ENCODE assay signal across 14 cellular contexts in the genomic region with DNA sequence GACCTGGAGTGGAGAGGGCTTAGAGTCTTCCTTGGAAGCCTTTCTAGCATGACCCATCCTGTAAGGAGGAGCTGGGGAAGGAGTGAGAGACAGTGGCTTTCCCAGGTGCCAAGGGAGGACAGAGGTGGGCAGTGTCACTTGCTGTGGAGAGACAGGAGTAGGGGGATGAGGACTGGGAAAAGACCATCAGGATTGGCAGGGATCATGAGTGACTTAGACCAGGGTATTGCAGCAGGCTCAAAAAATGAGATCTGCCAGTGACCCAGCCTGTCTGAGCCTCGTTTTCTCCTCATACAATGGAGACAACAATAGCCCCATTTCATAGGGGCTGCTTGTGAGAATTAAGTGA. TPM values are rescaled to one million over a fixed set of nuclear protein-coding genes. Genes with fewer than 3 reads are reported as not detected.
A peak's percentile ranks its signal among the peaks of the same experiment; 100 is the strongest.
DNase-seq lines count a peak whose midpoint lies in the region; ATAC-seq, FAIRE-seq and TF ChIP-seq lines count a peak whose summit lies in the region.
"Had no signal": no experiment of that assay in that cellular context is flagged by ENCODE, and none has a peak within 500 bp of the region (broad histone marks: within the 10 kb centered on the region; RNA-seq: fewer than 3 reads in every experiment).

No MANE protein-coding gene starts in this region.

- H2BK120ac ChIP-seq in IMR-90 (ENCODE audit: low read depth, low read length), result no peak overlapping the region

- H4K20me1 ChIP-seq in IMR-90 (ENCODE audit: insufficient read depth, low read length) (no peaks in the 10 kb centered on the region), astrocyte (ENCODE audit: insufficient read depth, low read length) (no peaks in the 10 kb centered on the region), GM23338 (replicated peaks; ENCODE audit: insufficient read depth) (no peaks in the 10 kb centered on the region)

- H3K36me3 ChIP-seq in IMR-90 (ENCODE audit: control insufficient read depth, insufficient read depth, low read length) (no peaks in the 10 kb centered on the region), astrocyte (ENCODE audit: insufficient read depth, low read length) (no peaks in the 10 kb centered on the region), lung (ENCODE audit: control insufficient read depth in 2 of 2, insufficient read depth in 2 of 2, low read length in 2 of 2) (no peaks in the 10 kb centered on the region), GM23338 (ENCODE audit: insufficient read depth) (no peaks in the 10 kb centered on the region)

- POLR2A ChIA-PET in IMR-90 (lab: Charles Lee; ENCODE audit: unreplicated experiment), result no interaction called here
- POLR2A ChIA-PET in WTC11 (lab: Charles Lee), result no interaction called here

- TF ChIP-seq POLR2A in IMR-90 (IDR thresholded peaks at IDR 0.05; ENCODE audit: low read depth, low read length), result no peak

- TF ChIP-seq CTCF in IMR-90 (conservative IDR thresholded peaks at IDR 0.05; ENCODE audit: low read depth, low read length), result no peak
- TF ChIP-seq CTCF in astrocyte (IDR thresholded peaks at IDR 0.05; ENCODE audit: insufficient read depth, low read depth, low read length), result no peak
- no peak for TF ChIP-seq CTCF in lung (IDR thresholded peaks at IDR 0.05; ENCODE audit: control extremely low read depth, extremely low read depth)
- no peak for TF ChIP-seq CTCF in WTC11 (IDR thresholded peaks at IDR 0.05)
- no peak for TF ChIP-seq CTCF in foreskin fibroblast (IDR thresholded peaks at IDR 0.05; ENCODE audit: low read depth, low read length)
- TF ChIP-seq CTCF in GM23338 (conservative IDR thresholded peaks at IDR 0.05; ENCODE audit: low read depth in 2 of 2), result no peak

- no TSS peak for BruUV-seq in IMR-90 (replicated peaks; lab: Mats Ljungman, UMichigan)

- no peak overlapping the region for H2AK9ac ChIP-seq in IMR-90 (replicated peaks; ENCODE audit: low read depth, low read length, poor library complexity)

- CTCF ChIA-PET in IMR-90 (lab: Yijun Ruan, JAX) (interaction anchor here (0.8 to 1.0 kb wide), 3 partner anchors 12 to 15 kb away, joined by 3 to 4 read pairs (median 3); no protein-coding TSS in a partner anchor), WTC11 (lab: Charles Lee) (interaction anchor here (0.8 to 5.5 kb wide), 8 partner anchors 14 to 112 kb away, joined by 3 to 77 read pairs (median 10); no protein-coding TSS in a partner anchor)

- H3K27me3 Mint-ChIP-seq in astrocyte (ENCODE audit: low read depth, unreplicated experiment), result peaks cover 50% of the 10 kb centered on the region
- H3K27me3 Mint-ChIP-seq in WTC11 (ENCODE audit: low read depth), result peaks cover 24% of the 10 kb centered on the region
- H3K27me3 Mint-ChIP-seq in GM23338 (ENCODE audit: insufficient read depth, low read depth, poor library complexity), result peaks cover 50% of the 10 kb centered on the region

- no peak overlapping the region for H3K27ac ChIP-seq in IMR-90 (ENCODE audit: insufficient read depth, low read length)
- H3K27ac ChIP-seq in astrocyte (ENCODE audit: low read depth, low read length), result no peak overlapping the region
- peak overlapping the region; percentile 9 to 93 for H3K27ac ChIP-seq in lung (ENCODE audit: low read depth in 1 of 2, low read length in 1 of 2)
- H3K27ac ChIP-seq in temporal lobe (ENCODE audit: low read depth, low read length), result peak overlapping the region; percentile 45
- no peak overlapping the region for H3K27ac ChIP-seq in GM23338 (ENCODE audit: low read depth)

- no peak overlapping the region for H4K8ac ChIP-seq in IMR-90 (ENCODE audit: low read depth in 2 of 2, low read length in 2 of 2)

- H3K4me1 ChIP-seq in IMR-90 (ENCODE audit: control insufficient read depth, insufficient read depth, low read length), result peaks cover 18% of the 10 kb centered on the region; the same call in 1 of the 2 replicates
- peaks cover 2% of the 10 kb centered on the region for H3K4me1 ChIP-seq in astrocyte (ENCODE audit: insufficient read depth, low read length)
- peaks cover 10 to 12% of the 10 kb centered on the region in 2 donors for H3K4me1 ChIP-seq in lung (ENCODE audit: control insufficient read depth in 2 of 2, insufficient read depth in 2 of 2, low read length in 2 of 2)
- peaks cover 11% of the 10 kb centered on the region for H3K4me1 ChIP-seq in GM23338 (ENCODE audit: insufficient read depth)

- intact Hi-C loops in IMR-90 (cut with micrococcal nuclease), result no loop called here

- H2BK20ac ChIP-seq in IMR-90 (ENCODE audit: low read depth, low read length), result peak overlapping the region; percentile 5; the same call in 1 of the 2 replicates

- H3K4me1 Mint-ChIP-seq in astrocyte (ENCODE audit: low read depth, unreplicated experiment) (peaks cover 3% of the 10 kb centered on the region), WTC11 (peaks cover 21% of the 10 kb centered on the region), GM23338 (peaks cover 11% of the 10 kb centered on the region)

- H3K36me3 Mint-ChIP-seq in astrocyte (ENCODE audit: low read depth, unreplicated experiment), result peaks cover 2% of the 10 kb centered on the region
- no peaks in the 10 kb centered on the region for H3K36me3 Mint-ChIP-seq in WTC11
- H3K36me3 Mint-ChIP-seq in GM23338 (ENCODE audit: low read depth), result peaks cover 2% of the 10 kb centered on the region; the same call in 1 of the 3 replicates

- H3K4ac ChIP-seq in IMR-90 (ENCODE audit: low read depth, low read length), result 0 out of 2 replicates have a peak overlapping the region, but pooled peaks have one; percentile 32

- H2AFZ ChIP-seq in IMR-90 (replicated peaks; ENCODE audit: low read length, poor library complexity), result no peak overlapping the region
- H2AFZ ChIP-seq in astrocyte (ENCODE audit: low read depth, low read length), result no peak overlapping the region
- no peak overlapping the region for H2AFZ ChIP-seq in GM23338

- peak overlapping the region; percentile 84; the same call in 1 of the 2 replicates for H3K23ac ChIP-seq in IMR-90 (ENCODE audit: low read depth, low read length)

- in situ Hi-C loops in IMR-90 (cut with MboI; ENCODE audit: low sequenced_read_pairs), result no loop called here

- DNase-seq in IMR-90 (no peak), astrocyte (ENCODE audit: low read depth) (no peak), lung (ENCODE audit: low spot score) (no peak), WTC11 (ENCODE audit: low spot score) (no peak), SHP77 (lab: John Stamatoyannopoulos, UW) (no peak), foreskin fibroblast (no peak), GM23338 (ENCODE audit: low spot score) (no peak)
- DNase-seq: AML-193; cerebellar nuclear complex; COR-L47; left colon; stimulated activated CD4-positive, alpha-beta T cell treated with anti-CD3 and anti-CD28 coated beads, Interleukin-2, amount 100 ng/mL, for 48 hours had no signal

- no peak overlapping the region for H3K56ac ChIP-seq in IMR-90 (ENCODE audit: extremely low read depth, insufficient read depth, low read length)

- H3K9ac ChIP-seq in IMR-90 (ENCODE audit: low read depth, low read length) (no peak overlapping the region), astrocyte (ENCODE audit: low read length) (no peak overlapping the region)

- no peak overlapping the region; the same call in 1 of the 2 replicates for H3K18ac ChIP-seq in IMR-90 (ENCODE audit: low read depth, low read length)

- no peak overlapping the region for H2BK5ac ChIP-seq in IMR-90 (ENCODE audit: low read depth, low read length, poor library complexity, severe bottlenecking)

- dilution Hi-C loops in IMR-90 (cut with HindIII; ENCODE audit: low sequenced_read_pairs, unreplicated experiment), result no loop called here

- no peak overlapping the region; the same call in 1 of the 2 replicates for H4K91ac ChIP-seq in IMR-90 (ENCODE audit: insufficient read depth, low read depth, low read length)

- ATAC-seq in IMR-90 (ENCODE audit: low read depth), result no peak
- no peak for ATAC-seq in lung (ENCODE audit: insufficient read depth, low FRiP score)
- ATAC-seq in WTC11, result no peak
- ATAC-seq in GM23338, result no peak
- ATAC-seq: left colon had no signal

- H3K4me2 ChIP-seq in IMR-90 (ENCODE audit: low read depth, low read length) (no peak overlapping the region), astrocyte (ENCODE audit: low read length) (no peak overlapping the region), GM23338 (no peak overlapping the region)

- peak overlapping the region; percentile 42 for H3K4me3 Mint-ChIP-seq in astrocyte (ENCODE audit: unreplicated experiment)
- H3K4me3 Mint-ChIP-seq in WTC11, result no peak overlapping the region
- no peak overlapping the region for H3K4me3 Mint-ChIP-seq in GM23338

- 0 out of 2 replicates have a peak overlapping the region, but pooled peaks have one; percentile 36 for H3K14ac ChIP-seq in IMR-90 (replicated peaks; ENCODE audit: low read depth, low read length)

- no peaks in the 10 kb centered on the region for H3K9me1 ChIP-seq in IMR-90 (ENCODE audit: insufficient read depth, low read length)

- FAIRE-seq in astrocyte (lab: Jason Lieb, UNC), result no peak

- no peak for TF ChIP-seq RAD21 in IMR-90 (IDR thresholded peaks at IDR 0.05; ENCODE audit: low read length)

- H2BK15ac ChIP-seq in IMR-90 (ENCODE audit: low read depth, low read length), result peak overlapping the region; percentile 15; the same call in 1 of the 3 replicates

- 0 out of 4 replicates have a peak, but pooled peaks cover 0 to 3% of the 10 kb centered on the region in 2 experiments for H3K79me1 ChIP-seq in IMR-90 (ENCODE audit: low read depth in 1 of 2, low read length in 2 of 2)

- H4K5ac ChIP-seq in IMR-90 (ENCODE audit: low read depth, low read length), result no peak overlapping the region

- peak overlapping the region; percentile 2; the same call in 1 of the 2 replicates for H2AK5ac ChIP-seq in IMR-90 (ENCODE audit: low read depth, low read length)

- H3K27ac Mint-ChIP-seq in astrocyte (ENCODE audit: unreplicated experiment) (no peak overlapping the region), WTC11 (no peak overlapping the region), GM23338 (no peak overlapping the region)

- no peaks in the 10 kb centered on the region; the same call in 1 of the 2 replicates for H3F3A ChIP-seq in GM23338 (replicated peaks; ENCODE audit: low read depth)

- H3K4me3 ChIP-seq in IMR-90 (ENCODE audit: insufficient read depth, low read depth, low read length) (no peak overlapping the region), astrocyte (ENCODE audit: insufficient read depth, low read depth, low read length) (no peak overlapping the region), lung (no peak overlapping the region), foreskin fibroblast (ENCODE audit: low read depth in 1 of 2, low read length in 2 of 2) (no peak overlapping the region), GM23338 (no peak overlapping the region)

- H3K9me3 ChIP-seq in IMR-90 (ENCODE audit: control insufficient read depth, insufficient read depth, low read length) (no peaks in the 10 kb centered on the region), astrocyte (ENCODE audit: insufficient read depth, low read depth, low read length) (no peaks in the 10 kb centered on the region), lung (ENCODE audit: control insufficient read depth in 2 of 2, insufficient read depth in 1 of 2, low read length in 1 of 2) (no peaks in the 10 kb centered on the region)

- H3K9me2 ChIP-seq in GM23338 (ENCODE audit: insufficient read depth), result no peaks in the 10 kb centered on the region

- no CpG with 5 or more reads among the region's 1 CpG for WGBS in IMR-90 (ENCODE audit: extremely low coverage in 2 of 2, insufficient read length in 1 of 2), 2 experiments
- WGBS in lung, 2 donors, result 83 to 85% methylated on average over 1 of the region's 1 CpG

- H3K9me3 Mint-ChIP-seq in astrocyte (ENCODE audit: unreplicated experiment), result peaks cover 4% of the 10 kb centered on the region
- no peaks in the 10 kb centered on the region for H3K9me3 Mint-ChIP-seq in WTC11
- 0 out of 3 replicates have a peak, but pooled peaks cover under 1% of the 10 kb centered on the region for H3K9me3 Mint-ChIP-seq in GM23338

- H3K27me3 ChIP-seq in IMR-90 (ENCODE audit: control insufficient read depth, insufficient read depth, low read length) (peaks cover 23% of the 10 kb centered on the region), astrocyte (ENCODE audit: insufficient read depth, low read length) (peaks cover 62% of the 10 kb centered on the region), lung (ENCODE audit: control insufficient read depth, insufficient read depth) (no peaks in the 10 kb centered on the region), GM23338 (ENCODE audit: insufficient read depth) (peaks cover 79% of the 10 kb centered on the region)

- H3K79me2 ChIP-seq in astrocyte (ENCODE audit: insufficient read depth, low read length) (no peaks in the 10 kb centered on the region), GM23338 (replicated peaks; ENCODE audit: insufficient read depth) (no peaks in the 10 kb centered on the region)

RNA-seq across cellular contexts. Expression of gene TMOD1, which starts 2.4 kb away (rescaled TPM):
- total RNA-seq in IMR-90 (2012; rRNA removed), result 0.18 and 0.28 TPM in 2 replicates
- polyA plus RNA-seq in IMR-90 (2012; rRNA removed), result 0.19 and 0.38 TPM in 2 replicates
- 0.16 and 0.26 TPM in 2 replicates for polyA plus RNA-seq in IMR-90 (2012; cell fraction: cytosol; rRNA removed)
- 0.10 and 0.66 TPM in 2 replicates for polyA plus RNA-seq in IMR-90 (2012; cell fraction: nucleus; rRNA removed; ENCODE audit: low replicate concordance)
- 0.24 and 0.48 TPM in 2 replicates for total RNA-seq in astrocyte
- total RNA-seq in lung, result 1 to 10 TPM; 2.4 to 7.8 TPM
- 1 to 10 TPM; 2.7 to 7.9 TPM for polyA plus RNA-seq in lung
- 27.5 TPM for total RNA-seq in temporal lobe
- 1.0 to 1.6 TPM (median 1.4 TPM) in 3 replicates for total RNA-seq in WTC11 (2021)
- 0.43 and 0.69 TPM in 2 replicates for total RNA-seq in GM23338 (2014; rRNA removed; shearing (Covaris generic))
- polyA plus RNA-seq in GM23338 (2016; fragmentation: Nextera tagmentation; extraction: Ambion mirVana), result 4.1 and 4.5 TPM in 2 replicates
- total RNA-seq: LHCN-M2 had no signal

Comparison
In these comparisons a context has a peak if more than half of its experiments do, and no peak if none do; other contexts are left out.
1. H3K27ac ChIP-seq: peak in lung (2 of 2) and temporal lobe (single experiment); none in IMR-90 (single experiment), astrocyte (single experiment) and GM23338 (single experiment).